8 cellular contexts compared by ENCODE assay signal in the genomic region with DNA sequence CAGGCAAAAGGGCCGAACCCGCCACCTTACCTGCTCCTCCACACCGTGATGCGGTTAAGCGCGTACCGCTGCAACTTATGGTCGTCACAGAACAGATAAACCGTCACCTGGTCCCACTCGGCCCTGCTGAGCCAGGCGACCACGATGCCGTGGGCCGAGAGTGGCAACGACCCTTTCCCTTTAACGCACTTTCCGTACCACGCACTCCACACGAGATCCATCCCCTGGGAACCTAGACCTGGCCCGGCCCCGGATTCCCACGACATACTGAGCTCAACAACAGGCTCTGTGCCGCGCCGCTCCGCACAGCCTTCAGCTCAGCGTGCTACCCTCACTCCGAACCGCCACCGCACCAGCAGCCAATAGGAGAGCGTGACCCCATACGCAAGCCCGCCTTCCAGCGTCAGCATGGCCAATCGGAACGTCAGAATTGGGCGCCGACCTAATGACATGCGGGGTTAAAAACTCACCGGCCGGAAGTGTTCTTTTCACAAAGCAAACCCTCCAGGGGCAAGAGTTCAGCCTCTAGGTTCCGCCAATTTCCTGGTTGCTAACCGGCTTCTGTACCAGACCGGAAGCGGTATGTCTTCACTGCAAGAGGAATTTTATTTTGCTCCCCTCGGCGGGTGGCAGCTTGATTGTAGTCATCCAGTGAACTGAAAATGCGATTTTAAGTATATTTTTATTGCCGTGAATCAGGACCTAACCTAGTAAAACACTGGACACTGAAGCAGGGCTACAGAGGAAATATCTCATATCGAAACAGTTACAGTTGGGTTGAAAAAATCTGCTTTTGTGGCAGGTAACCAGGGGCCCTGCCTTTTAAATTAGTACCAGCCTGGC. TPM values are rescaled to one million over a fixed set of nuclear protein-coding genes. Genes with fewer than 3 reads are reported as not detected.
A peak's percentile ranks its signal among the peaks of the same experiment; 100 is the strongest.
DNase-seq lines count a peak whose midpoint lies in the region; ATAC-seq and TF ChIP-seq lines count a peak whose summit lies in the region.

A gene (minus strand): TSS at position 338 of the 843 bp plus-strand sequence. CDS start 72 bp downstream, at position 266.

- peaks cover 18% of the 10 kb centered on the region for H3K36me3 Mint-ChIP-seq in activated CD4-positive, alpha-beta T cell treated with anti-CD3 and anti-CD28 coated beads for 36 hours (ENCODE audit: low read depth)

- H3K27me3 Mint-ChIP-seq in activated CD4-positive, alpha-beta T cell treated with anti-CD3 and anti-CD28 coated beads for 36 hours, result no peaks in the 10 kb centered on the region

- TF ChIP-seq CTCF in choroid plexus epithelial cell (conservative IDR thresholded peaks at IDR 0.05; ENCODE audit: low read depth, low read length), result no peak

- intact Hi-C loops in activated CD4-positive, alpha-beta T cell treated with anti-CD3 and anti-CD28 coated beads for 36 hours (cut with DNase I, micrococcal nuclease), result loop anchor here in 1 of 2 experiments (1.0 to 2.0 kb wide), 6 partner anchors 60 to 1780 kb away; a partner anchor contains a TSS

- DNase-seq in Ammon's horn (ENCODE audit: low spot score) (peak; percentile 96), GM19238 (ENCODE audit: insufficient read length, low spot score) (peak; percentile 84), NCI-H524 (lab: John Stamatoyannopoulos, UW) (peak; percentile 94 to 98), choroid plexus epithelial cell (ENCODE audit: low read depth) (peak; percentile 96), kidney glomerular epithelial cell (lab: John Stamatoyannopoulos, UW) (peak; percentile 68)
- peak; percentile 93 for DNase-seq in activated CD4-positive, alpha-beta T cell treated with anti-CD3 and anti-CD28 coated beads for 36 hours
- DNase-seq in stimulated activated CD4-positive, alpha-beta T cell treated with anti-CD3 and anti-CD28 coated beads, Interleukin-1b, Interleukin-23, amount 100 ng/mL, for 24 hours (ENCODE audit: low read depth in 4 of 4, low spot score in 1 of 4), result peak; percentile 55 to 77 (median 70)

- peaks cover 19% of the 10 kb centered on the region for H3K4me1 Mint-ChIP-seq in activated CD4-positive, alpha-beta T cell treated with anti-CD3 and anti-CD28 coated beads for 36 hours

- CTCF ChIA-PET in activated CD4-positive, alpha-beta T cell treated with anti-CD3 and anti-CD28 coated beads for 36 hours (lab: Charles Lee), result interaction anchor here (0.6 to 0.7 kb wide), 2 partner anchors 461 to 965 kb away, joined by 3 read pairs; no protein-coding TSS in a partner anchor

- peak; percentile 99 for ATAC-seq in HG03442 (IDR thresholded peaks at IDR 0.05; ENCODE audit: unreplicated experiment)
- ATAC-seq in activated CD4-positive, alpha-beta T cell treated with anti-CD3 and anti-CD28 coated beads for 36 hours, result peak; percentile 100

- peak within 1 kb of the TSS; percentile 99 for H3K4me3 Mint-ChIP-seq in activated CD4-positive, alpha-beta T cell treated with anti-CD3 and anti-CD28 coated beads for 36 hours

- peak within 1 kb of the TSS; percentile 85 for H3K4me3 ChIP-seq in choroid plexus epithelial cell (ENCODE audit: low read depth, low read length)

- H3K27ac Mint-ChIP-seq in activated CD4-positive, alpha-beta T cell treated with anti-CD3 and anti-CD28 coated beads for 36 hours, result peak within 1 kb of the TSS; percentile 96

- POLR2A ChIA-PET in activated CD4-positive, alpha-beta T cell treated with anti-CD3 and anti-CD28 coated beads for 36 hours (lab: Charles Lee), result interaction anchor here (1.0 to 1.3 kb wide), 2 partner anchors 9 to 1140 kb away, joined by 4 to 7 read pairs; a partner anchor contains a TSS

- H3K9me3 Mint-ChIP-seq in activated CD4-positive, alpha-beta T cell treated with anti-CD3 and anti-CD28 coated beads for 36 hours (ENCODE audit: low read depth), result no peaks in the 10 kb centered on the region

RNA-seq across cellular contexts. Expression of the gene that starts here (rescaled TPM):
- total RNA-seq in activated CD4-positive, alpha-beta T cell treated with anti-CD3 and anti-CD28 coated beads for 36 hours, result 10 to 100 TPM; 56.4 to 64.0 TPM

Comparison
In these comparisons a context has a peak if more than half of its experiments do, and no peak if none do; other contexts are left out.
1. Peak in every context shown above with its lines: DNase-seq, ATAC-seq and H3K4me3 ChIP-seq.